ENCODE assay signal across 8 cellular contexts in the genomic region with DNA sequence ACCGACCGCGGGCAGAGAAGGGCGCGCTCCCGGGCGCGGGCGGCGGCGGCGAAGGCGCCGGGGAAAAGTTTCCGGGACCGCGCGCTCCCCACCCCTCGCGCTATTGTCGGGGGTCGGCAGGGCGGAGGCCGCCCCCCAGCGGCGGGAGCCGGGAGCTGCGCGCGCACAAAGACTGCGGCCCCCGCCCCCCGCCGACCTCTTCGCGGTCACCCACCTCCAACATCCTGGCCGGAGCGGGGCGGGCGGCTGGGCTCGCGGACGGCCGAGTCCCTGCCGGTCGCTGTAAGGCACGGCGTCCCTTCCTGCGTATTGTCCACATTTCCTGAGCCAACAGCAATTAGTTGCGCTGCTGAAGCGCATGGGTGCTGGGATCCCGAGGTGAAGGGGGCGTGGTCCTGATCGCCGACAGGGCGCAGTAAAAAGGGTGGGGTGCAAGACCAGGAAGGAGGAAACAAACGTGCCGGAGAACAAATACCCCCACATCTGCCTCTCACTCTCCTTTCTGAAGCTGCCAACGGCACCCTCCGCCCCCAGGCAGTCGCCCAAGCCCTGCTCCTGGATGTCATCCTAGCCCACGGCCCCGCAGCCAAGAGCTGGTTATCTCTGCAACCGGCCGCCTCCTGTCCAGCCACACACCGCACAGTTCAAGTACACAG. TPM values are rescaled to one million over a fixed set of nuclear protein-coding genes. Genes with fewer than 3 reads are reported as not detected.
DNase-seq lines count a peak whose midpoint lies in the region; ATAC-seq and TF ChIP-seq lines count a peak whose summit lies in the region.

Gene TMEM44 (minus strand): TSS at position 71 of the 656 bp plus-strand sequence. CDS start 204 bp downstream, outside the sequence.

- no peaks in the 10 kb centered on the region for H3K36me3 Mint-ChIP-seq in activated naive CD4-positive, alpha-beta T cell treated with anti-CD3 and anti-CD28 coated beads, Interleukin-2, amount 50 U/mL, for 24 hours

- H3K9ac ChIP-seq in HCT116 (ENCODE audit: low read length), result peak within 1 kb of the TSS; percentile 63

- RAD21 ChIA-PET in HCT116 (lab: Charles Lee; ENCODE audit: low non-redundant PET in 1 of 2, low total read pairs in 2 of 2, uncharacterized antibody in 2 of 2, unreplicated experiment in 2 of 2), result no interaction called here

- TF ChIP-seq RAD21 in HCT116 (IDR thresholded peaks at IDR 0.05; ENCODE audit: low read depth), result peak; percentile 57

- intact Hi-C loops in HCT116 (cut with micrococcal nuclease), result no loop called here
- intact Hi-C loops in Right ventricle myocardium superior (cut with DNase I), result no loop called here

- peak within 1 kb of the TSS; percentile 94 for H2AFZ ChIP-seq in HCT116 (ENCODE audit: low read depth, low read length, poor library complexity, severe bottlenecking)

- H3K36me3 ChIP-seq in HCT116 (ENCODE audit: control insufficient read depth in 1 of 2, insufficient read depth in 2 of 2, low read length in 2 of 2) (peaks cover 0 to 12% of the 10 kb centered on the region in 2 experiments; a peak in 1 of 4 replicates), MG63 (peaks cover 28% of the 10 kb centered on the region)

- H3K4me1 ChIP-seq in HCT116 (ENCODE audit: control insufficient read depth in 1 of 2, insufficient read depth in 2 of 2, low read length in 2 of 2), result peaks cover 4 to 14% of the 10 kb centered on the region in 2 experiments; a peak in 2 of 4 replicates

- H3K4me2 ChIP-seq in HCT116 (ENCODE audit: low read length), result peak within 1 kb of the TSS; percentile 99

- H3K4me1 Mint-ChIP-seq in activated naive CD4-positive, alpha-beta T cell treated with anti-CD3 and anti-CD28 coated beads, Interleukin-2, amount 50 U/mL, for 24 hours, result peaks cover 4% of the 10 kb centered on the region

- H3K4me3 ChIP-seq in HCT116 (replicated peaks in 1 of 2; ENCODE audit: low read depth in 1 of 2, low read length in 2 of 2) (peak within 1 kb of the TSS; percentile 69 to 74), MG63 (peak within 1 kb of the TSS; percentile 65)

- H3K9me3 Mint-ChIP-seq in activated naive CD4-positive, alpha-beta T cell treated with anti-CD3 and anti-CD28 coated beads, Interleukin-2, amount 50 U/mL, for 24 hours, result no peaks in the 10 kb centered on the region

- H3K4me3 Mint-ChIP-seq in activated naive CD4-positive, alpha-beta T cell treated with anti-CD3 and anti-CD28 coated beads, Interleukin-2, amount 50 U/mL, for 24 hours, result peak within 1 kb of the TSS; percentile 83

- no peaks in the 10 kb centered on the region for H4K20me1 ChIP-seq in HCT116 (ENCODE audit: insufficient read depth)

- DNase-seq in GM04504 (ENCODE audit: low read depth) (peak; percentile 60), HCT116 (ENCODE audit: low read depth, low spot score) (peak; percentile 72), MG63 (peak; percentile 94), SK-MEL-5 (ENCODE audit: low read depth, low spot score) (peak; percentile 83), Right ventricle myocardium superior (peak; percentile 86), pons (ENCODE audit: low spot score) (peak; percentile 9), ureter (ENCODE audit: low spot score) (peak; percentile 76)

- peak within 1 kb of the TSS; percentile 23 for H3K27ac Mint-ChIP-seq in activated naive CD4-positive, alpha-beta T cell treated with anti-CD3 and anti-CD28 coated beads, Interleukin-2, amount 50 U/mL, for 24 hours

- CTCF ChIA-PET in HCT116 (lab: Charles Lee), result interaction anchor here (1.0 to 1.7 kb wide), 8 partner anchors 9 to 637 kb away, joined by 3 to 10 read pairs (median 4); partner anchors contain the start of gene LSG1

- H3K79me2 ChIP-seq in HCT116 (ENCODE audit: insufficient read depth, low read length), result peaks cover 6% of the 10 kb centered on the region; the same call in 1 of the 2 replicates

- H3K9me3 ChIP-seq in HCT116 (ENCODE audit: control insufficient read depth in 1 of 2, insufficient read depth in 1 of 2, low read depth in 1 of 2, low read length in 2 of 2), result peaks cover 6 to 12% of the 10 kb centered on the region in 2 experiments; a peak in 1 of 4 replicates
- H3K9me3 ChIP-seq in MG63, result peaks cover 12% of the 10 kb centered on the region

- TF ChIP-seq POLR2A in HCT116 (IDR thresholded peaks at IDR 0.05; ENCODE audit: borderline replicate concordance, extremely low read depth, insufficient read depth, insufficient read length), result peak; percentile 26

- H3K27me3 Mint-ChIP-seq in activated naive CD4-positive, alpha-beta T cell treated with anti-CD3 and anti-CD28 coated beads, Interleukin-2, amount 50 U/mL, for 24 hours, result no peaks in the 10 kb centered on the region

- peak; percentile 28 to 53 (median 46); a peak in 5 of 6 replicates for TF ChIP-seq CTCF in HCT116 (IDR thresholded peaks at IDR 0.05 in 2 of 3, conservative IDR thresholded peaks at IDR 0.05 in 1 of 3; ENCODE audit: borderline replicate concordance in 1 of 3, insufficient read depth in 1 of 3, low read depth in 2 of 3, low read length in 2 of 3)

- POLR2A ChIA-PET in HCT116 (lab: Charles Lee), result interaction anchor here (0.7 kb wide), 1 partner anchor 89 kb away, joined by 3 read pairs; no protein-coding TSS in a partner anchor

- ATAC-seq in HCT116 (peak; percentile 86), Right ventricle myocardium superior (ENCODE audit: poor library complexity) (peak; percentile 93)

- H3K27ac ChIP-seq in HCT116 (ENCODE audit: low read depth, low read length), result peak within 1 kb of the TSS; percentile 93

- in situ Hi-C loops in SK-MEL-5 (cut with HindIII; ENCODE audit: low pct_unique_long_range_greater_than_20kb, low sequenced_read_pairs), result no loop called here

- no TSS peak for BruUV-seq in HCT116 (replicated peaks; lab: Mats Ljungman, UMichigan)

- H3K27me3 ChIP-seq in HCT116 (ENCODE audit: insufficient read depth, low read length), result no peaks in the 10 kb centered on the region
- no peaks in the 10 kb centered on the region for H3K27me3 ChIP-seq in MG63

- H3K9me2 ChIP-seq in HCT116 (ENCODE audit: insufficient read depth), result no peaks in the 10 kb centered on the region

TF ChIP-seq in HCT116, 20 proteins besides CTCF, POLR2A, EP300 and RAD21 (continues in another document):
- TF ChIP-seq CEBPB (IDR thresholded peaks at IDR 0.05; ENCODE audit: low read depth) (no peak), SIN3A (IDR thresholded peaks at IDR 0.05; ENCODE audit: low read depth) (peak; percentile 84), ATF3 (IDR thresholded peaks at IDR 0.05) (no peak), FOSL1 (IDR thresholded peaks at IDR 0.05; ENCODE audit: low read depth) (no peak), EGR1 (IDR thresholded peaks at IDR 0.05; ENCODE audit: low read depth) (no peak), YY1 (IDR thresholded peaks at IDR 0.05; ENCODE audit: extremely low read depth, insufficient replicate concordance, low read depth, low read length) (peak; percentile 4), ELF1 (IDR thresholded peaks at IDR 0.05; ENCODE audit: borderline replicate concordance, low read depth) (no peak), ZBTB33 (IDR thresholded peaks at IDR 0.05; ENCODE audit: extremely low read depth, insufficient replicate concordance, low read length) (no peak), SRF (IDR thresholded peaks at IDR 0.05; ENCODE audit: low read depth) (no peak), JUND (IDR thresholded peaks at IDR 0.05) (no peak), SP1 (IDR thresholded peaks at IDR 0.05; ENCODE audit: low read depth) (no peak), POLR2AphosphoS5 (IDR thresholded peaks at IDR 0.05; ENCODE audit: low read depth, low read length) (peak; percentile 74), EZH2phosphoT487 (IDR thresholded peaks at IDR 0.05; ENCODE audit: borderline replicate concordance) (no peak), ZFX (IDR thresholded peaks at IDR 0.05) (no peak)
- TF ChIP-seq, protein P1, sequence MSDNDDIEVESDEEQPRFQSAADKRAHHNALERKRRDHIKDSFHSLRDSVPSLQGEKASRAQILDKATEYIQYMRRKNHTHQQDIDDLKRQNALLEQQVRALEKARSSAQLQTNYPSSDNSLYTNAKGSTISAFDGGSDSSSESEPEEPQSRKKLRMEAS (IDR thresholded peaks at IDR 0.05), result peak; percentile 83

RNA-seq across cellular contexts. Expression of gene TMEM44, which starts in this region (rescaled TPM):
- total RNA-seq in HCT116 (2021; ENCODE audit: unreplicated experiment) (30.3 TPM), Right ventricle myocardium superior (3.6 TPM), ureter (19.9 TPM)
- polyA plus RNA-seq in HCT116 (2012), result 26.1 and 29.1 TPM in 2 replicates
- 15.4 and 40.9 TPM in 2 replicates for total RNA-seq in MG63 (2014; rRNA removed; shearing (Covaris generic); ENCODE audit: low replicate concordance)
- total RNA-seq in SK-MEL-5 (2014; rRNA removed; shearing (Covaris generic)), result 4.9 and 6.0 TPM in 2 replicates
- 6.6 and 9.3 TPM in 2 replicates for polyA plus RNA-seq in SK-MEL-5 (2015; cell fraction: cytosol; rRNA removed)
- polyA plus RNA-seq in SK-MEL-5 (2015; cell fraction: nucleus; rRNA removed), result 59.3 and 82.7 TPM in 2 replicates

Comparison
In these comparisons a context has a peak if more than half of its experiments do, and no peak if none do; other contexts are left out.
1. Peak in every context shown above with its lines: DNase-seq, ATAC-seq, H3K4me3 ChIP-seq and H3K27ac ChIP-seq.
2. DNase-seq: peak in every context shown above with its lines; median percentile 94 in MG63; 86 in Right ventricle myocardium superior; 83 in SK-MEL-5; 76 in ureter; 72 in HCT116; 60 in GM04504; 9 in pons.